14 cellular contexts compared by ENCODE assay signal in the genomic region with DNA sequence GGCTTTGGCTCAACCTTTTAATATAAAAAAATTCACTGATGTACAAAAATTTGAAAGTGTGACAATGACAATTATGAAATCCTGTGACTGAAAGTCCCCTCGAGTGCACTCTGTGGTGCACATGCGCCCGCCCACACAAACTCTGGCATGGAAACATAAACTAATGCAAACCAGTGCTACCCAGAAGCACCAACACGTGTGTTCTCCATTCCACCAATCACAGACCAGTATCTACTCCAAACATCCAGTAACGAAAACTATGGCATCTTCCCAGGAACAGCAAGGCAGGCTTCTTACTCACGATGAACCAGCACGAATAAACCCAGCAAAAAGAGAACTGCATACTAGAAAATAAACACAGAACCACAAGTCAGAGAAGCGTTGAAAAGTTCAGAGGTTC. TPM values are rescaled to one million over a fixed set of nuclear protein-coding genes. Genes with fewer than 3 reads are reported as not detected.
DNase-seq lines count a peak whose midpoint lies in the region; ATAC-seq and TF ChIP-seq lines count a peak whose summit lies in the region.
"Had no signal": no experiment of that assay in that cellular context is flagged by ENCODE, and none has a peak within 500 bp of the region (broad histone marks: within the 10 kb centered on the region; RNA-seq: fewer than 3 reads in every experiment).

No MANE protein-coding gene starts in this region.

- DNase-seq in CD8-positive, alpha-beta T cell: no peak
- peak; percentile 23 for DNase-seq in MG63
- DNase-seq in mammary epithelial cell: no peak
- DNase-seq in stimulated activated CD4-positive, alpha-beta T cell treated with anti-CD3 and anti-CD28 coated beads, TNF-alpha, amount 100 ng/mL, for 24 hours (ENCODE audit: low read depth in 3 of 3): peak in 2 of 3 experiments; percentile 41 to 44
- DNase-seq in suprapubic skin (ENCODE audit: low spot score in 2 of 2): no peak
- DNase-seq in left lobe of liver (ENCODE audit: low spot score): no peak
- DNase-seq: adrenal gland, left cardiac atrium, NCI-H1092 treated with DMSO at 0.1 percent for 48 hours, NCI-H69, SHP77 treated with DMSO at 0.1 percent for 48 hours had no signal

- no peaks in the 10 kb centered on the region for H3K9me3 ChIP-seq in CD8-positive, alpha-beta T cell (ENCODE audit: low read length)
- no peaks in the 10 kb centered on the region for H3K9me3 ChIP-seq in MG63
- H3K9me3 ChIP-seq in mammary epithelial cell (replicated peaks; ENCODE audit: insufficient read depth, low read length): no peaks in the 10 kb centered on the region
- no peaks in the 10 kb centered on the region for H3K9me3 ChIP-seq in suprapubic skin
- H3K9me3 ChIP-seq: adrenal gland had no signal

- H3K4me3 ChIP-seq in CD8-positive, alpha-beta T cell (ENCODE audit: low read depth, low read length): no peak overlapping the region
- no peak overlapping the region for H3K4me3 ChIP-seq in MG63
- H3K4me3 ChIP-seq in mammary epithelial cell (replicated peaks in 1 of 3; ENCODE audit: insufficient read depth in 1 of 3, low read depth in 2 of 3, low read length in 3 of 3): no peak overlapping the region
- H3K4me3 ChIP-seq in suprapubic skin: no peak overlapping the region
- H3K4me3 ChIP-seq: adrenal gland, skin epidermis had no signal

- H3K9me3 Mint-ChIP-seq in CD8-positive, alpha-beta T cell: no peaks in the 10 kb centered on the region
- H3K9me3 Mint-ChIP-seq: nephron had no signal

- in situ Hi-C loops in mammary epithelial cell (cut with MboI; ENCODE audit: low sequenced_read_pairs in 2 of 2): no loop called here

- dilution Hi-C loops in mammary epithelial cell (cut with HindIII; ENCODE audit: low sequenced_read_pairs): loop anchor here (5.0 kb wide), 1 partner anchor 72 kb away; no protein-coding TSS in a partner anchor

- no peaks in the 10 kb centered on the region for H3K4me1 ChIP-seq in CD8-positive, alpha-beta T cell (ENCODE audit: insufficient read depth, low read length)
- H3K4me1 ChIP-seq in mammary epithelial cell (ENCODE audit: insufficient read depth, low read length) (peaks cover 16% of the 10 kb centered on the region), suprapubic skin (peaks cover 9% of the 10 kb centered on the region)
- H3K4me1 ChIP-seq: adrenal gland had no signal

- no peak overlapping the region for H3K4me2 ChIP-seq in mammary epithelial cell (ENCODE audit: insufficient read depth, low read depth, low read length)

- no peak for TF ChIP-seq POLR2A in suprapubic skin (IDR thresholded peaks at IDR 0.05)

- no peaks in the 10 kb centered on the region for H3K27me3 Mint-ChIP-seq in CD8-positive, alpha-beta T cell (ENCODE audit: low read depth)

- intact Hi-C loops in CD8-positive, alpha-beta T cell (cut with DNase I, micrococcal nuclease): no loop called here
- intact Hi-C loops in mammary epithelial cell (cut with micrococcal nuclease): loop anchor here (5.0 kb wide), 1 partner anchor 78 kb away; a partner anchor contains a TSS

- POLR2A ChIA-PET in CD8-positive, alpha-beta T cell (lab: Charles Lee): interaction anchor here (0.7 kb wide), 1 partner anchor 22 kb away, joined by 6 read pairs; no protein-coding TSS in a partner anchor

- TF ChIP-seq EP300 in suprapubic skin (IDR thresholded peaks at IDR 0.05): no peak

- no peaks in the 10 kb centered on the region for H3K79me2 ChIP-seq in mammary epithelial cell (ENCODE audit: insufficient read depth, low read length)

- no peak overlapping the region for H2AFZ ChIP-seq in mammary epithelial cell (ENCODE audit: low read depth, low read length)

- 97% methylated on average over 8 of the region's 8 CpGs for WGBS in mammary epithelial cell (ENCODE audit: low coverage, missing lambda C conversion rate)
- WGBS in suprapubic skin: 60% methylated on average over 8 of the region's 8 CpGs

- no peak for TF ChIP-seq CTCF in CD8-positive, alpha-beta T cell (IDR thresholded peaks at IDR 0.05)
- TF ChIP-seq CTCF in mammary epithelial cell (conservative IDR thresholded peaks at IDR 0.05 in 1 of 2, IDR thresholded peaks at IDR 0.05 in 1 of 2; ENCODE audit: extremely low read depth in 1 of 2, insufficient read depth in 1 of 2, low read depth in 1 of 2, low read length in 2 of 2) (no peak), suprapubic skin (IDR thresholded peaks at IDR 0.05) (no peak)

- H3K27ac ChIP-seq in CD8-positive, alpha-beta T cell (ENCODE audit: low read depth, low read length): no peak overlapping the region
- no peak overlapping the region for H3K27ac ChIP-seq in mammary epithelial cell (ENCODE audit: insufficient read depth, low read depth, low read length)
- H3K27ac ChIP-seq in suprapubic skin: no peak overlapping the region
- H3K27ac ChIP-seq: adrenal gland had no signal

- H3K36me3 ChIP-seq in CD8-positive, alpha-beta T cell (ENCODE audit: insufficient read depth, low read length): peaks cover 9% of the 10 kb centered on the region
- H3K36me3 ChIP-seq in MG63 (peaks cover 80% of the 10 kb centered on the region), mammary epithelial cell (ENCODE audit: insufficient read depth, low read length) (peaks cover 21% of the 10 kb centered on the region), suprapubic skin (peaks cover 54% of the 10 kb centered on the region)

- H3K4me3 Mint-ChIP-seq in CD8-positive, alpha-beta T cell: no peak overlapping the region
- H3K4me3 Mint-ChIP-seq: nephron had no signal

- CTCF ChIA-PET in CD8-positive, alpha-beta T cell (lab: Charles Lee): interaction anchor here (0.9 kb wide), 1 partner anchor 11 kb away, joined by 4 read pairs; no protein-coding TSS in a partner anchor
- CTCF ChIA-PET in mammary epithelial cell (lab: Charles Lee; ENCODE audit: low non-redundant PET): no interaction called here

- peaks cover 61% of the 10 kb centered on the region for H3K36me3 Mint-ChIP-seq in CD8-positive, alpha-beta T cell

- ATAC-seq in CD8-positive, alpha-beta T cell: no peak
- ATAC-seq in left lobe of liver: no peak
- no peak for ATAC-seq in HG03457 (IDR thresholded peaks at IDR 0.05; ENCODE audit: unreplicated experiment)
- ATAC-seq: left cardiac atrium had no signal

- no peak overlapping the region for H3K9ac ChIP-seq in mammary epithelial cell (ENCODE audit: insufficient read depth, low read length)

- no peaks in the 10 kb centered on the region for H3K27me3 ChIP-seq in CD8-positive, alpha-beta T cell (ENCODE audit: insufficient read depth, low read length)
- H3K27me3 ChIP-seq in MG63 (no peaks in the 10 kb centered on the region), mammary epithelial cell (ENCODE audit: insufficient read depth, low read length) (no peaks in the 10 kb centered on the region), suprapubic skin (no peaks in the 10 kb centered on the region)
- H3K27me3 ChIP-seq: adrenal gland had no signal

- H3K27ac Mint-ChIP-seq in CD8-positive, alpha-beta T cell: peak overlapping the region; percentile 16

- no peaks in the 10 kb centered on the region for H4K20me1 ChIP-seq in mammary epithelial cell (ENCODE audit: insufficient read depth, low read length)

- peaks cover 2% of the 10 kb centered on the region for H3K4me1 Mint-ChIP-seq in CD8-positive, alpha-beta T cell (ENCODE audit: low read depth)
- H3K4me1 Mint-ChIP-seq: nephron had no signal

- TSS peak; percentile 84 for BruUV-seq in mammary epithelial cell (replicated peaks; lab: Mats Ljungman, UMichigan)

RNA-seq across cellular contexts. Expression of a gene that starts 11.7 kb away (rescaled TPM):
- total RNA-seq in CD8-positive, alpha-beta T cell: 1 to 10 TPM; 1.8 to 2.0 TPM
- 0.25 TPM in 1 of 2 replicates, not detected in the other for total RNA-seq in MG63 (2014; rRNA removed; shearing (Covaris generic); ENCODE audit: low replicate concordance)
- total RNA-seq in mammary epithelial cell (1 to 10 TPM; 1.0 to 3.7 TPM), suprapubic skin (1 to 10 TPM; 2.2 to 6.7 (median 3.5) TPM), left lobe of liver (0.58 TPM)
- polyA plus RNA-seq in mammary epithelial cell: 4.0 TPM
- not detected for polyA minus RNA-seq in mammary epithelial cell

RNA-seq across cellular contexts. Expression of a gene that starts 15.6 kb away (rescaled TPM):
- total RNA-seq in CD8-positive, alpha-beta T cell: 10 to 100 TPM; 21.1 to 22.3 TPM
- total RNA-seq in MG63 (2014; rRNA removed; shearing (Covaris generic); ENCODE audit: low replicate concordance): 34.2 and 34.3 TPM in 2 replicates
- 10 to 100 TPM; 23.0 to 28.1 TPM for total RNA-seq in mammary epithelial cell
- polyA plus RNA-seq in mammary epithelial cell: 20.7 TPM
- 13.7 TPM for polyA minus RNA-seq in mammary epithelial cell
- 10 to 100 TPM; 16.0 to 39.9 (median 27.2) TPM for total RNA-seq in suprapubic skin
- 9.5 TPM for total RNA-seq in left lobe of liver

RNA-seq across cellular contexts. Expression of a gene that starts 46.2 kb away (rescaled TPM):
- 10 to 100 TPM; 36.4 to 38.5 TPM for total RNA-seq in CD8-positive, alpha-beta T cell
- 294 and 550 TPM in 2 replicates for total RNA-seq in MG63 (2014; rRNA removed; shearing (Covaris generic); ENCODE audit: low replicate concordance)
- total RNA-seq in mammary epithelial cell (100 to 1,000 TPM; 130 to 146 TPM), suprapubic skin (10 to 100 TPM; 44.3 to 52.9 (median 47.3) TPM), left lobe of liver (59.0 TPM)
- polyA plus RNA-seq in mammary epithelial cell: 107 TPM
- 39.0 TPM for polyA minus RNA-seq in mammary epithelial cell

Comparison
In these comparisons a context has a peak if more than half of its experiments do, and no peak if none do; other contexts are left out.
1. DNase-seq: peak in MG63 (single experiment) and stimulated activated CD4-positive, alpha-beta T cell treated with anti-CD3 and anti-CD28 coated beads, TNF-alpha, amount 100 ng/mL, for 24 hours (2 of 3); none in CD8-positive, alpha-beta T cell (0 of 7), mammary epithelial cell (single experiment), suprapubic skin (0 of 2) and left lobe of liver (single experiment).